ENCODE assay signal across 25 cellular contexts in genomic region chr15:29061746-29062660, GRCh38.
DNase-seq lines count a peak whose midpoint lies in the region; ATAC-seq and TF ChIP-seq lines count a peak whose summit lies in the region.
"Had no signal": no experiment of that assay in that cellular context is flagged by ENCODE, and none has a peak within 500 bp of the region (broad histone marks: within the 10 kb centered on the region; RNA-seq: fewer than 3 reads in every experiment).

No MANE protein-coding gene starts in this region.

- H3K27ac Mint-ChIP-seq in GM23338: peak overlapping the region; percentile 0; the same call in 1 of the 2 replicates
- peak overlapping the region; percentile 24 to 77 (median 61) for H3K27ac Mint-ChIP-seq in brain
- H3K27ac Mint-ChIP-seq: activated naive CD4-positive, alpha-beta T cell treated with anti-CD3 and anti-CD28 coated beads, Interleukin-2, amount 10 ng/mL, durations not matched to agents 7 days and 5 days had no signal

- no peak overlapping the region for H2AFZ ChIP-seq in GM23338

- H3K4me1 Mint-ChIP-seq in GM23338: peaks cover 32% of the 10 kb centered on the region
- H3K4me1 Mint-ChIP-seq in brain: peaks cover 42% of the 10 kb centered on the region
- H3K4me1 Mint-ChIP-seq: activated naive CD4-positive, alpha-beta T cell treated with anti-CD3 and anti-CD28 coated beads, Interleukin-2, amount 10 ng/mL, durations not matched to agents 7 days and 5 days had no signal

- H3K27ac ChIP-seq in GM23338 (ENCODE audit: low read depth): no peak overlapping the region
- H3K27ac ChIP-seq: BLaER1 treated with 17β-estradiol and CSF1 and Interleukin-3, amounts not matched to agents 10 nM and 100 nM; lower lobe of right lung; suprapubic skin; uterus had no signal

- no peaks in the 10 kb centered on the region for H3K79me2 ChIP-seq in GM23338 (replicated peaks; ENCODE audit: insufficient read depth)

- TF ChIP-seq CTCF in GM23338 (conservative IDR thresholded peaks at IDR 0.05; ENCODE audit: low read depth in 2 of 2): no peak
- TF ChIP-seq CTCF in brain (conservative IDR thresholded peaks at IDR 0.05): no peak

- no peak overlapping the region for H3K4me2 ChIP-seq in GM23338
- H3K4me2 ChIP-seq: BLaER1 treated with 17β-estradiol and CSF1 and Interleukin-3, amounts not matched to agents 10 nM and 100 nM had no signal

- H3K36me3 Mint-ChIP-seq in GM23338 (ENCODE audit: low read depth) (peaks cover 10% of the 10 kb centered on the region), brain (peaks cover 30% of the 10 kb centered on the region)

- H3K27me3 ChIP-seq in GM23338 (ENCODE audit: insufficient read depth): no peaks in the 10 kb centered on the region
- H3K27me3 ChIP-seq: BLaER1 treated with 17β-estradiol and CSF1 and Interleukin-3, amounts not matched to agents 10 nM and 100 nM; uterus had no signal

- H3K4me3 ChIP-seq in GM23338: no peak overlapping the region
- H3K4me3 ChIP-seq: BLaER1 treated with 17β-estradiol and CSF1 and Interleukin-3, amounts not matched to agents 10 nM and 100 nM; lower lobe of right lung; suprapubic skin; uterus had no signal

- no peaks in the 10 kb centered on the region for H4K20me1 ChIP-seq in GM23338 (replicated peaks; ENCODE audit: insufficient read depth)

- no peaks in the 10 kb centered on the region for H3K9me2 ChIP-seq in GM23338 (ENCODE audit: insufficient read depth)

- peaks cover 9% of the 10 kb centered on the region for H3K4me1 ChIP-seq in GM23338 (ENCODE audit: insufficient read depth)
- H3K4me1 ChIP-seq: BLaER1 treated with 17β-estradiol and CSF1 and Interleukin-3, amounts not matched to agents 10 nM and 100 nM; lower lobe of right lung; suprapubic skin; uterus had no signal

- DNase-seq in GM23338 (ENCODE audit: low spot score) (no peak), islet precursor cell (peak; percentile 31), retina (peak; percentile 79), DMS53 treated with DMSO at 0.1 percent for 48 hours (lab: John Stamatoyannopoulos, UW; ENCODE audit: unreplicated experiment) (no peak)
- DNase-seq in central memory CD4-positive, alpha-beta T cell: no peak
- no peak for DNase-seq in stimulated activated CD4-positive, alpha-beta T cell treated with anti-CD3 and anti-CD28 coated beads, Interleukin-4, amount 100 ng/mL, for 1 hour
- DNase-seq: activated naive CD4-positive, alpha-beta T cell treated with anti-CD3 and anti-CD28 coated beads, Interleukin-2, amount 10 ng/mL, durations not matched to agents 7 days and 5 days; Calu3; cerebellar nuclear complex; effector CD4-positive, alpha-beta T cell; lower lobe of right lung; NCI-H1105 treated with DMSO at 0.1 percent for 48 hours; NCI-H2029 treated with DMSO at 0.1 percent for 48 hours; NCI-H345; NCI-H82; OCI-M1; small intestine; stimulated activated CD4-positive, alpha-beta T cell treated with anti-CD3 and anti-CD28 coated beads, Interleukin-1b, Interleukin-23, amount 100 ng/mL, for 48 hours; T-helper 9 cell; uterus had no signal

- ATAC-seq in GM23338: peak; percentile 35
- ATAC-seq in HG02798 (IDR thresholded peaks at IDR 0.05; ENCODE audit: poor library complexity, unreplicated experiment): no peak
- ATAC-seq: HCT116, lower lobe of right lung had no signal

- H3F3A ChIP-seq in GM23338 (replicated peaks; ENCODE audit: low read depth): no peaks in the 10 kb centered on the region

- H3K27me3 Mint-ChIP-seq in GM23338 (ENCODE audit: insufficient read depth, low read depth, poor library complexity): peaks cover 9% of the 10 kb centered on the region
- H3K27me3 Mint-ChIP-seq in brain: no peaks in the 10 kb centered on the region
- H3K27me3 Mint-ChIP-seq: activated naive CD4-positive, alpha-beta T cell treated with anti-CD3 and anti-CD28 coated beads, Interleukin-2, amount 10 ng/mL, durations not matched to agents 7 days and 5 days had no signal

- H3K9me3 Mint-ChIP-seq in GM23338 (peaks cover 8% of the 10 kb centered on the region), brain (peaks cover 6 to 24% (median 8%) of the 10 kb centered on the region in 5 experiments)
- H3K9me3 Mint-ChIP-seq: activated naive CD4-positive, alpha-beta T cell treated with anti-CD3 and anti-CD28 coated beads, Interleukin-2, amount 10 ng/mL, durations not matched to agents 7 days and 5 days had no signal

- no peaks in the 10 kb centered on the region for H3K36me3 ChIP-seq in GM23338 (ENCODE audit: insufficient read depth)
- H3K36me3 ChIP-seq: BLaER1 treated with 17β-estradiol and CSF1 and Interleukin-3, amounts not matched to agents 10 nM and 100 nM; lower lobe of right lung; suprapubic skin; uterus had no signal

- H3K4me3 Mint-ChIP-seq in GM23338 (no peak overlapping the region; the same call in 2 of the 3 replicates), brain (no peak overlapping the region)
- H3K4me3 Mint-ChIP-seq: activated naive CD4-positive, alpha-beta T cell treated with anti-CD3 and anti-CD28 coated beads, Interleukin-2, amount 10 ng/mL, durations not matched to agents 7 days and 5 days had no signal

TF ChIP-seq in GM23338, 12 proteins besides CTCF, POLR2A, EP300 and RAD21:
- no peak for TF ChIP-seq ZNF331 (CRISPR knock-in tag; IDR thresholded peaks at IDR 0.05; ENCODE audit: low read depth)

Comparison
In these comparisons a context has a peak if more than half of its experiments do, and no peak if none do; other contexts are left out.
1. DNase-seq: peak in islet precursor cell (single experiment) and retina (single experiment); none in GM23338 (single experiment), central memory CD4-positive, alpha-beta T cell (single experiment), DMS53 treated with DMSO at 0.1 percent for 48 hours (single experiment) and stimulated activated CD4-positive, alpha-beta T cell treated with anti-CD3 and anti-CD28 coated beads, Interleukin-4, amount 100 ng/mL, for 1 hour (single experiment).